Comparison of ENCODE assay signal across 8 cellular contexts in the genomic region with DNA sequence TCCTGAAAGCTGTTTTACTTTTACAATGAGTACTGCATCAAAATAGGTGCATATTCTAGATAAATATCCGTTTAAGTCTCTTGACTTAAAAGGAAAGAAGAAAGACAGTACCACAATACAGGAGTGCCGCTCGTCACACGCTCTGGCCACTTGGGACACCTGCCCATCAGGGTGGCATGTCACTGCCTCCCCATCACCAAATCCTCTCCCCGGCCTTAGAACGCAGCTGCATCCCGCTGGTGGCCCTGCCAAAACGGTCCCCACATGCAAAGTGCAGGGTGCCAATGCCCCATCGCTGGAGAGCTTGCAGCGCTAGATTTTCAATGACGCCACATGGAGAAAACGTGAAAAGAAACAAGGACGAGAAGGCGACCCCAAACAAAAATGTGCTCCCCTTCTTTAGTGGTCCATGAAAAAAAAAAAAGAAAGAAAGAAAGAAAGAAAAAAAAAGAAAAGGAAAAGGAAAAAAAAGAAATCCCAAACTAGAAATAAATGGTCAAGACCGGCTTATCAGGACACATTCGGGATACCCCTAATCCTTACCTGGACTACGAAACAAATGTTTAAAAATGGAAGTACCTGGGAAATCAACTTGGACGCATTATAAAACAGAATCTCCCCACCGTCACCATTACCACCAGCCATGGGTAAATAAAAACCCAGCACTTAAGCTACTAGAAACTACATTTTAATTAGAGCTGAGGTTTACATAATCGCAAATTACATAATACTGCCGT. TPM values are rescaled to one million over a fixed set of nuclear protein-coding genes. Genes with fewer than 3 reads are reported as not detected.
DNase-seq lines count a peak whose midpoint lies in the region; ATAC-seq, FAIRE-seq and TF ChIP-seq lines count a peak whose summit lies in the region.

No MANE protein-coding gene starts in this region.

- intact Hi-C loops in kidney (cut with DNase I): no loop called here

- H3K9ac ChIP-seq in SK-N-MC (ENCODE audit: insufficient read length) (no peak overlapping the region), kidney (ENCODE audit: low read length in 2 of 2) (peak overlapping the region; percentile 54 to 60)

- in situ Hi-C loops in astrocyte of the spinal cord (cut with HindIII; ENCODE audit: low sequenced_read_pairs): no loop called here

- TF ChIP-seq CTCF in A549 (IDR thresholded peaks at IDR 0.05) (no peak), astrocyte of the spinal cord (IDR thresholded peaks at IDR 0.05; ENCODE audit: low read depth, low read length) (no peak), kidney (IDR thresholded peaks at IDR 0.05; ENCODE audit: borderline replicate concordance, extremely low read depth, insufficient read depth) (no peak)

- CTCF ChIA-PET in A549 (lab: Yijun Ruan, JAX): interaction anchor here (1.1 to 4.3 kb wide), 4 partner anchors 21 to 144 kb away, joined by 3 to 25 read pairs (median 12); no protein-coding TSS in a partner anchor

- no peak for TF ChIP-seq POLR2A in A549 (IDR thresholded peaks at IDR 0.05; ENCODE audit: low read length)

- DNase-seq in A549 (ENCODE audit: low read depth in 1 of 2, low spot score in 1 of 2): no peak
- DNase-seq in SK-N-MC (ENCODE audit: low read depth, low spot score): no peak
- no peak for DNase-seq in astrocyte of the spinal cord (ENCODE audit: low read depth, low spot score)
- peak; percentile 77 for DNase-seq in kidney
- DNase-seq in stimulated activated CD4-positive, alpha-beta T cell treated with anti-CD3 and anti-CD28 coated beads, Interleukin-1b, Interleukin-23, amount 100 ng/mL, for 24 hours (ENCODE audit: low read depth in 4 of 4, low spot score in 1 of 4): peak in 3 of 4 experiments; percentile 31 to 45 (median 40)

- FAIRE-seq in A549 (lab: Jason Lieb, UNC): no peak
- no peak for FAIRE-seq in kidney (lab: Jason Lieb, UNC)

- H3K36me3 ChIP-seq in SK-N-MC (ENCODE audit: insufficient read depth, low read length): no peaks in the 10 kb centered on the region
- H3K36me3 ChIP-seq in kidney (ENCODE audit: control insufficient read depth in 1 of 2, insufficient read depth in 2 of 2, low read length in 2 of 2): no peaks in the 10 kb centered on the region

- 61% methylated on average over 21 of the region's 21 CpGs for WGBS in A549 (ENCODE audit: missing lambda C conversion rate)

- H3K27ac ChIP-seq in A549 (peak overlapping the region; percentile 92 to 98), SK-N-MC (no peak overlapping the region), kidney (ENCODE audit: low read depth in 2 of 2, low read length in 2 of 2) (no peak overlapping the region)

- POLR2A ChIA-PET in A549 (lab: Yijun Ruan, JAX): interaction anchor here (0.7 kb wide), 1 partner anchor 139 kb away, joined by 3 read pairs; no protein-coding TSS in a partner anchor

- no peak for TF ChIP-seq EP300 in A549 (IDR thresholded peaks at IDR 0.05)

- H3K4me1 ChIP-seq in A549: peaks cover 16% of the 10 kb centered on the region; the same call in 2 of the 3 replicates
- H3K4me1 ChIP-seq in kidney (ENCODE audit: control insufficient read depth in 1 of 2, insufficient read depth in 1 of 2, low read depth in 1 of 2, low read length in 2 of 2): peaks cover 0 to 4% of the 10 kb centered on the region in 2 donors

- peak overlapping the region; percentile 91 for H3K4me2 ChIP-seq in A549

- H3K4me3 ChIP-seq in A549 (peak overlapping the region; percentile 76), SK-N-MC (peak overlapping the region; percentile 67; the same call in 1 of the 2 replicates), astrocyte of the spinal cord (ENCODE audit: low read depth, low read length) (peak overlapping the region; percentile 81), kidney (ENCODE audit: low read length in 2 of 2) (peak overlapping the region; percentile 66 to 84)

- TF ChIP-seq RAD21 in A549 (conservative IDR thresholded peaks at IDR 0.05 in 1 of 2, IDR thresholded peaks at IDR 0.05 in 1 of 2): no peak

- ATAC-seq in A549: no peak
- peak; percentile 27 for ATAC-seq in GM21529 (IDR thresholded peaks at IDR 0.05; ENCODE audit: unreplicated experiment)
- no peak for ATAC-seq in GM18870 (IDR thresholded peaks at IDR 0.05; ENCODE audit: unreplicated experiment)
- no peak for ATAC-seq in HG03469 (IDR thresholded peaks at IDR 0.05; ENCODE audit: unreplicated experiment)

- H3K9me3 ChIP-seq in A549 (no peaks in the 10 kb centered on the region), SK-N-MC (ENCODE audit: low read depth, low read length) (no peaks in the 10 kb centered on the region), kidney (ENCODE audit: control insufficient read depth in 1 of 2, low read length in 2 of 2) (no peaks in the 10 kb centered on the region)

TF ChIP-seq in A549, 52 proteins besides CTCF, POLR2A, EP300 and RAD21:
- no peak for TF ChIP-seq BHLHE40 (IDR thresholded peaks at IDR 0.05; ENCODE audit: low read depth, low read length)
- TF ChIP-seq, protein P1, sequence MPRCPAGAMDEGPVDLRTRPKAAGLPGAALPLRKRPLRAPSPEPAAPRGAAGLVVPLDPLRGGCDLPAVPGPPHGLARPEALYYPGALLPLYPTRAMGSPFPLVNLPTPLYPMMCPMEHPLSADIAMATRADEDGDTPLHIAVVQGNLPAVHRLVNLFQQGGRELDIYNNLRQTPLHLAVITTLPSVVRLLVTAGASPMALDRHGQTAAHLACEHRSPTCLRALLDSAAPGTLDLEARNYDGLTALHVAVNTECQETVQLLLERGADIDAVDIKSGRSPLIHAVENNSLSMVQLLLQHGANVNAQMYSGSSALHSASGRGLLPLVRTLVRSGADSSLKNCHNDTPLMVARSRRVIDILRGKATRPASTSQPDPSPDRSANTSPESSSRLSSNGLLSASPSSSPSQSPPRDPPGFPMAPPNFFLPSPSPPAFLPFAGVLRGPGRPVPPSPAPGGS (IDR thresholded peaks at IDR 0.05): no peak
- TF ChIP-seq, protein P2, sequence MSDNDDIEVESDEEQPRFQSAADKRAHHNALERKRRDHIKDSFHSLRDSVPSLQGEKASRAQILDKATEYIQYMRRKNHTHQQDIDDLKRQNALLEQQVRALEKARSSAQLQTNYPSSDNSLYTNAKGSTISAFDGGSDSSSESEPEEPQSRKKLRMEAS (IDR thresholded peaks at IDR 0.05): no peak
- TF ChIP-seq, protein P3, sequence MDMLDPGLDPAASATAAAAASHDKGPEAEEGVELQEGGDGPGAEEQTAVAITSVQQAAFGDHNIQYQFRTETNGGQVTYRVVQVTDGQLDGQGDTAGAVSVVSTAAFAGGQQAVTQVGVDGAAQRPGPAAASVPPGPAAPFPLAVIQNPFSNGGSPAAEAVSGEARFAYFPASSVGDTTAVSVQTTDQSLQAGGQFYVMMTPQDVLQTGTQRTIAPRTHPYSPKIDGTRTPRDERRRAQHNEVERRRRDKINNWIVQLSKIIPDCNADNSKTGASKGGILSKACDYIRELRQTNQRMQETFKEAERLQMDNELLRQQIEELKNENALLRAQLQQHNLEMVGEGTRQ (IDR thresholded peaks at IDR 0.05): no peak
- no peak for TF ChIP-seq FOSB (CRISPR knock-in tag; IDR thresholded peaks at IDR 0.05)
- no peak for TF ChIP-seq PHF8 (IDR thresholded peaks at IDR 0.05; ENCODE audit: borderline replicate concordance, low read depth)
- no peak for TF ChIP-seq RCOR1 (IDR thresholded peaks at IDR 0.05; ENCODE audit: low read depth, low read length)
- TF ChIP-seq EHF (CRISPR knock-in tag; IDR thresholded peaks at IDR 0.05): no peak
- TF ChIP-seq HOXB5 (CRISPR knock-in tag; IDR thresholded peaks at IDR 0.05): no peak
- TF ChIP-seq CHD2 (IDR thresholded peaks at IDR 0.05; ENCODE audit: low read length, partially characterized antibody): no peak
- TF ChIP-seq ZNF302 (CRISPR knock-in tag; IDR thresholded peaks at IDR 0.05): no peak
- TF ChIP-seq FOSL2 (IDR thresholded peaks at IDR 0.05): no peak
- TF ChIP-seq FOSL2 (CRISPR knock-in tag; IDR thresholded peaks at IDR 0.05): no peak
- no peak for TF ChIP-seq MAFK (IDR thresholded peaks at IDR 0.05; ENCODE audit: partially characterized antibody)
- no peak for TF ChIP-seq SMC3 (IDR thresholded peaks at IDR 0.05)
- TF ChIP-seq FOXS1 (CRISPR knock-in tag; IDR thresholded peaks at IDR 0.05): no peak

RNA-seq across cellular contexts. Expression of a gene that starts 1.1 kb away (rescaled TPM):
- 17.3 and 18.7 TPM in 2 replicates for polyA plus RNA-seq in A549 (2011; rRNA removed)
- polyA plus RNA-seq in A549 (2012; cell fraction: cytosol; rRNA removed): 22.3 and 23.0 TPM in 2 replicates
- polyA plus RNA-seq in A549 (2012; cell fraction: nucleus; rRNA removed): 17.3 and 17.9 TPM in 2 replicates
- 11.7 to 13.8 TPM (median 13.3 TPM) in 3 replicates for polyA plus RNA-seq in A549 (2017; fragmentation: RNase III; extraction: RNeasy Plus Mini Kit Qiagen cat#74134 plus additional on column Dnase treatment)
- polyA minus RNA-seq in A549 (2011; rRNA and poly(A)+ RNA removed): 35.3 and 37.0 TPM in 2 replicates
- 44.6 TPM for total RNA-seq in kidney
- polyA plus RNA-seq in kidney (ENCODE audit: insufficient read depth, low read depth, low replicate concordance): 19.0 TPM

Comparison
In these comparisons a context has a peak if more than half of its experiments do, and no peak if none do; other contexts are left out.
1. DNase-seq: peak in kidney (single experiment) and stimulated activated CD4-positive, alpha-beta T cell treated with anti-CD3 and anti-CD28 coated beads, Interleukin-1b, Interleukin-23, amount 100 ng/mL, for 24 hours (3 of 4); none in A549 (0 of 2), SK-N-MC (single experiment) and astrocyte of the spinal cord (single experiment).
2. H3K27ac ChIP-seq: peak in A549 (2 of 2); none in SK-N-MC (single experiment) and kidney (0 of 2).
3. Peak in every context shown above with its lines, with median percentiles within 50 percentile points of each other: H3K4me3 ChIP-seq.